ENCODE assay signal across 1 cellular context in the genomic region with DNA sequence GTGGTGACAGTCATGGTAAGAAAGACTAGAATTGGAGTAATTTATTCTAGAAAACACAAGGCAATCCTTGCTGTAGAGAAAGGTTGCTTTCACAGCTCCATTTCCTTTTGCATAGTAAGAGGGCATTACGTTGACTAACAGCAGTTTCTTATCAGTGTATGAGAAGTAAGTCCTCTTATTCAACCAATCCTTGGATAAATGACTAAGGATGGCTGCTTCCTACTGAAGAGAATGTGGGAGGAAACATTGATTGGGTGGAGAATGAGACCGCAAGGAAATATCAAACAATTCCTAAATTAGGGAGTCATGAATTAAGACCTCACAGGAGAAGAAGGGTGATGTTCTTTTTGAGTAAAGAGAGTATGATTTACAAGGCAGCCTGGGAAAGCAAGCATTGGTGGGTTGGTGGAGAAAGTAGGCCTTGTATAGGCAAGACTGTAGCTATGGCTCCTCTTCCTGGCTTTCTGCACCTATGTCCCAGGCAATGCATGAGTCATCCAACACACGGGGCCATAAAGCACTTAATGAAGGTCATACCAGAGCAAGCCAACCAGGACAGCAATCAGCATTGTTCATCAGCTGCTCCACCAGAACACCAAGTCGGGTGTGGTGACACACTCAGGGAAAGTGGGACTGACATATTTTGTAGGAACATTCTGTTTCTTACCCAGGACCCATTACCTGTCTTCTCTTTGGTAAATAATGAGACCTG.
TF ChIP-seq lines count a peak whose summit lies in the region.

No MANE protein-coding gene starts in this region.

TF ChIP-seq in HEK293, 187 proteins besides CTCF, POLR2A, EP300 and RAD21 (continued from another document):
- TF ChIP-seq, protein P1, sequence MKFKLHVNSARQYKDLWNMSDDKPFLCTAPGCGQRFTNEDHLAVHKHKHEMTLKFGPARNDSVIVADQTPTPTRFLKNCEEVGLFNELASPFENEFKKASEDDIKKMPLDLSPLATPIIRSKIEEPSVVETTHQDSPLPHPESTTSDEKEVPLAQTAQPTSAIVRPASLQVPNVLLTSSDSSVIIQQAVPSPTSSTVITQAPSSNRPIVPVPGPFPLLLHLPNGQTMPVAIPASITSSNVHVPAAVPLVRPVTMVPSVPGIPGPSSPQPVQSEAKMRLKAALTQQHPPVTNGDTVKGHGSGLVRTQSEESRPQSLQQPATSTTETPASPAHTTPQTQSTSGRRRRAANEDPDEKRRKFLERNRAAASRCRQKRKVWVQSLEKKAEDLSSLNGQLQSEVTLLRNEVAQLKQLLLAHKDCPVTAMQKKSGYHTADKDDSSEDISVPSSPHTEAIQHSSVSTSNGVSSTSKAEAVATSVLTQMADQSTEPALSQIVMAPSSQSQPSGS (tag by site-specific recombination; IDR thresholded peaks at IDR 0.05; ENCODE audit: low read depth), result no peak
- TF ChIP-seq ZNF600 (tag by site-specific recombination; IDR thresholded peaks at IDR 0.05), result no peak
- no peak for TF ChIP-seq ZNF350 (tag by site-specific recombination; IDR thresholded peaks at IDR 0.05)
